ENCODE assay signal across 7 cellular contexts in genomic region chr19:40614595-40615411, GRCh38. TPM values are rescaled to one million over a fixed set of nuclear protein-coding genes. Genes with fewer than 3 reads are reported as not detected.
DNase-seq lines count a peak whose midpoint lies in the region; ATAC-seq and TF ChIP-seq lines count a peak whose summit lies in the region.

No MANE protein-coding gene starts in this region.

- no peak for TF ChIP-seq CTCF in H9 (conservative IDR thresholded peaks at IDR 0.05)
- TF ChIP-seq CTCF in prostate gland (IDR thresholded peaks at IDR 0.05): no peak
- TF ChIP-seq CTCF in upper lobe of right lung (IDR thresholded peaks at IDR 0.05): no peak

- no peak overlapping the region for H2AK5ac ChIP-seq in H9 (ENCODE audit: insufficient read length, low read length)

- H3K79me2 ChIP-seq in H9 (ENCODE audit: insufficient read depth, low read length): no peaks in the 10 kb centered on the region

- no peak overlapping the region for H4K91ac ChIP-seq in H9 (ENCODE audit: insufficient read length, low read depth, low read length)

- no peak overlapping the region for H2BK12ac ChIP-seq in H9 (ENCODE audit: insufficient read length, low read depth, low read length)

- H4K5ac ChIP-seq in H9 (ENCODE audit: insufficient read length, low read depth, low read length): no peak overlapping the region

- no peak overlapping the region for H3T11ph ChIP-seq in H9 (ENCODE audit: low read length)

- no peak overlapping the region for H2BK20ac ChIP-seq in H9 (ENCODE audit: low read depth, low read length, poor library complexity, severe bottlenecking)

- intact Hi-C loops in prostate gland (cut with DNase I): no loop called here
- intact Hi-C loops in upper lobe of right lung (cut with DNase I): no loop called here

- H4K8ac ChIP-seq in H9 (replicated peaks; ENCODE audit: insufficient read length, low read depth, low read length): no peak overlapping the region

- H3K36me3 ChIP-seq in prostate gland: peaks cover 0 to 4% of the 10 kb centered on the region in 2 donors
- H3K36me3 ChIP-seq in upper lobe of right lung: peaks cover 9% of the 10 kb centered on the region

- H3K4me3 Mint-ChIP-seq in H9: peak overlapping the region; percentile 89 to 96

- no peak overlapping the region for H3K9ac ChIP-seq in H9 (ENCODE audit: extremely low read depth, insufficient read length, low read length)

- no peak overlapping the region for H2BK120ac ChIP-seq in H9 (ENCODE audit: low read depth, low read length, poor library complexity, severe bottlenecking)

- peak overlapping the region; percentile 79 for H3K4me2 ChIP-seq in H9 (ENCODE audit: insufficient read depth, insufficient read length, low read length)

- H3K4me1 ChIP-seq in H9 (ENCODE audit: insufficient read depth, low read length) (no peaks in the 10 kb centered on the region), prostate gland (replicated peaks) (no peaks in the 10 kb centered on the region), upper lobe of right lung (peaks cover 22% of the 10 kb centered on the region)

- H2AFZ ChIP-seq in H9 (ENCODE audit: low read length): no peak overlapping the region

- H3K27me3 ChIP-seq in H9 (ENCODE audit: insufficient read depth, low read length): peaks cover 8% of the 10 kb centered on the region; the same call in 1 of the 2 replicates
- H3K27me3 ChIP-seq in prostate gland (replicated peaks; ENCODE audit: insufficient read depth): no peaks in the 10 kb centered on the region
- no peaks in the 10 kb centered on the region for H3K27me3 ChIP-seq in upper lobe of right lung

- no peak overlapping the region for H2BK15ac ChIP-seq in H9 (ENCODE audit: low read depth, low read length)

- peaks cover 32% of the 10 kb centered on the region for H3K27me3 Mint-ChIP-seq in H9 (ENCODE audit: low read depth)

- TF ChIP-seq POLR2A in prostate gland (IDR thresholded peaks at IDR 0.05): peak; percentile 34

- peaks cover 17 to 51% (median 36%) of the 10 kb centered on the region in 3 experiments; a peak in 6 of 7 replicates for H3K36me3 Mint-ChIP-seq in H9 (ENCODE audit: insufficient read depth in 1 of 3, low read depth in 3 of 3)

- H3K27ac ChIP-seq in H9 (ENCODE audit: insufficient read length, low read depth, low read length): no peak overlapping the region
- peak overlapping the region; percentile 77 to 86 for H3K27ac ChIP-seq in prostate gland
- H3K27ac ChIP-seq in upper lobe of right lung: no peak overlapping the region

- no peak overlapping the region for H3K56ac ChIP-seq in H9 (ENCODE audit: insufficient read length, low read depth, low read length)

- H3K14ac ChIP-seq in H9 (ENCODE audit: insufficient read depth, low read length): no peak overlapping the region

- H3K27ac Mint-ChIP-seq in H9: peak overlapping the region; percentile 98 to 99 (median 98)

- peak; percentile 29 for ATAC-seq in upper lobe of right lung

- H3K9me3 Mint-ChIP-seq in H9: no peaks in the 10 kb centered on the region; a peak in 1 of 5 replicates

- no peak overlapping the region for H2BK5ac ChIP-seq in H9 (ENCODE audit: insufficient read length, low read length)

- H3K4ac ChIP-seq in H9 (ENCODE audit: low read depth, low read length): no peak overlapping the region

- H3K9me3 ChIP-seq in H9 (ENCODE audit: control insufficient read depth, low read depth, low read length) (no peaks in the 10 kb centered on the region), prostate gland (no peaks in the 10 kb centered on the region), upper lobe of right lung (no peaks in the 10 kb centered on the region)

- H3K18ac ChIP-seq in H9 (ENCODE audit: insufficient read length, low read depth, low read length): no peak overlapping the region

- WGBS in H9 (ENCODE audit: extremely low coverage, insufficient read length, low lambda C conversion rate): no CpG with 5 or more reads among the region's 29 CpGs
- 7% methylated on average over 29 of the region's 29 CpGs for WGBS in prostate gland

- no peak overlapping the region for H3K23ac ChIP-seq in H9 (ENCODE audit: insufficient read length, low read depth, low read length)

- peak; percentile 92 for DNase-seq in H9
- DNase-seq in OCI-M2 (lab: John Stamatoyannopoulos, UW; ENCODE audit: unreplicated experiment): peak; percentile 92
- peak; percentile 67 for DNase-seq in activated effector memory CD4-positive, alpha-beta T cell treated with Interleukin-2 at 50 U/mL for 16 hours
- DNase-seq in germinal center (ENCODE audit: low spot score): peak; percentile 75
- peak; percentile 49 for DNase-seq in prostate gland (ENCODE audit: low spot score)
- DNase-seq in upper lobe of right lung: peak; percentile 82
- DNase-seq in occipital lobe (lab: John Stamatoyannopoulos, UW): no peak

- peaks cover 19% of the 10 kb centered on the region for H3K23me2 ChIP-seq in H9 (ENCODE audit: insufficient read length, low read depth, low read length, poor library complexity, severe bottlenecking)

- H4K20me1 ChIP-seq in H9 (ENCODE audit: control insufficient read depth, insufficient read depth, insufficient read length): peaks cover 4% of the 10 kb centered on the region

- H3K4me3 ChIP-seq in prostate gland (peak overlapping the region; percentile 46 to 48), upper lobe of right lung (peak overlapping the region; percentile 55)

- H3K4me1 Mint-ChIP-seq in H9: peaks cover 13 to 25% of the 10 kb centered on the region in 2 experiments

- H3K79me1 ChIP-seq in H9 (ENCODE audit: insufficient read depth, low read depth, low read length, poor library complexity, severe bottlenecking): no peaks in the 10 kb centered on the region

RNA-seq across cellular contexts. Expression of gene LTBP4, which starts 13.6 kb away (rescaled TPM):
- total RNA-seq in H9 (2021) (115 and 129 TPM in 2 replicates), prostate gland (100 to 1,000 TPM; 160 to 500 TPM), upper lobe of right lung (430 TPM), occipital lobe (18.9 TPM)

RNA-seq across cellular contexts. Expression of gene SHKBP1, which starts 38.1 kb away (rescaled TPM):
- 90.9 and 92.9 TPM in 2 replicates for total RNA-seq in H9 (2021)
- 10 to 100 TPM; 54.6 to 91.6 TPM for total RNA-seq in prostate gland
- total RNA-seq in upper lobe of right lung: 68.1 TPM
- 4.1 TPM for total RNA-seq in occipital lobe

Comparison
In these comparisons a context has a peak if more than half of its experiments do, and no peak if none do; other contexts are left out.
1. H3K27ac ChIP-seq: peak in prostate gland (2 of 2); none in H9 (single experiment) and upper lobe of right lung (single experiment).
2. RNA of gene SHKBP1, which starts 38.1 kb away (total RNA-seq): 90.9 to 92.9 TPM in H9, 54.6 to 91.6 TPM in prostate gland and 68.1 TPM in upper lobe of right lung (single experiment); 4.1 TPM in occipital lobe (single experiment); every median in the first group is over 10 times any median in the second.